Comparison of ENCODE assay signal across 15 cellular contexts in genomic region chr7:50209461-50210161, GRCh38.
DNase-seq lines count a peak whose midpoint lies in the region; ATAC-seq lines count a peak whose summit lies in the region.
"Had no signal": no experiment of that assay in that cellular context is flagged by ENCODE, and none has a peak within 500 bp of the region (broad histone marks: within the 10 kb centered on the region; RNA-seq: fewer than 3 reads in every experiment).

No MANE protein-coding gene starts in this region.

- no peaks in the 10 kb centered on the region for H3K36me3 ChIP-seq in KOPT-K1 (ENCODE audit: insufficient read depth, low read length)
- H3K36me3 ChIP-seq: ascending aorta, HAP-1 had no signal

- H3K36me3 Mint-ChIP-seq in activated CD4-positive, alpha-beta memory T cell treated with anti-CD3 and anti-CD28 coated beads for 36 hours, result no peaks in the 10 kb centered on the region
- H3K36me3 Mint-ChIP-seq in activated naive CD4-positive, alpha-beta T cell treated with anti-CD3 and anti-CD28 coated beads, Interleukin-2, amount 50 U/mL, for 72 hours, result peaks cover 5 to 7% of the 10 kb centered on the region in 2 donors

- no peak overlapping the region for H3K4me3 Mint-ChIP-seq in activated CD4-positive, alpha-beta memory T cell treated with anti-CD3 and anti-CD28 coated beads for 36 hours
- H3K4me3 Mint-ChIP-seq: dendritic cell treated with granulocyte-macrophage colony-stimulating factor and Interleukin-4, amounts not matched to agents 40 ng/mL and 50 ng/mL, for 4 days had no signal

- CTCF ChIA-PET in activated CD4-positive, alpha-beta memory T cell treated with anti-CD3 and anti-CD28 coated beads for 36 hours (lab: Charles Lee), result interaction anchor here (0.7 to 8.2 kb wide), 9 partner anchors 17 to 161 kb away, joined by 3 to 159 read pairs (median 5); partner anchors contain the start of gene IKZF1

- intact Hi-C loops in activated CD4-positive, alpha-beta memory T cell treated with anti-CD3 and anti-CD28 coated beads for 36 hours (cut with micrococcal nuclease), result loop anchor here (1.0 to 5.0 kb wide), 8 partner anchors 12 to 913 kb away; partner anchors contain the start of gene ZPBP

- H3K9me3 Mint-ChIP-seq in activated CD4-positive, alpha-beta memory T cell treated with anti-CD3 and anti-CD28 coated beads for 36 hours, result no peaks in the 10 kb centered on the region
- no peaks in the 10 kb centered on the region for H3K9me3 Mint-ChIP-seq in activated naive CD4-positive, alpha-beta T cell treated with anti-CD3 and anti-CD28 coated beads, Interleukin-2, amount 50 U/mL, for 72 hours
- H3K9me3 Mint-ChIP-seq: dendritic cell treated with granulocyte-macrophage colony-stimulating factor and Interleukin-4, amounts not matched to agents 40 ng/mL and 50 ng/mL, for 4 days; IgD-negative memory B cell had no signal

- H3K27ac Mint-ChIP-seq in activated CD4-positive, alpha-beta memory T cell treated with anti-CD3 and anti-CD28 coated beads for 36 hours, result peak overlapping the region; percentile 71
- H3K27ac Mint-ChIP-seq in activated naive CD4-positive, alpha-beta T cell treated with anti-CD3 and anti-CD28 coated beads, Interleukin-2, amount 50 U/mL, for 72 hours, result peak overlapping the region; percentile 85 to 91

- H3K4me1 Mint-ChIP-seq in activated CD4-positive, alpha-beta memory T cell treated with anti-CD3 and anti-CD28 coated beads for 36 hours (ENCODE audit: low read depth), result peaks cover 92% of the 10 kb centered on the region

- H3K27me3 Mint-ChIP-seq in activated CD4-positive, alpha-beta memory T cell treated with anti-CD3 and anti-CD28 coated beads for 36 hours, result no peaks in the 10 kb centered on the region
- H3K27me3 Mint-ChIP-seq: dendritic cell treated with granulocyte-macrophage colony-stimulating factor and Interleukin-4, amounts not matched to agents 40 ng/mL and 50 ng/mL, for 4 days; IgD-negative memory B cell had no signal

- H3K27ac ChIP-seq in KOPT-K1 (ENCODE audit: low read depth, low read length, poor library complexity, severe bottlenecking), result peak overlapping the region; percentile 77
- H3K27ac ChIP-seq: ascending aorta had no signal

- peak; percentile 73 for DNase-seq in activated CD4-positive, alpha-beta memory T cell treated with anti-CD3 and anti-CD28 coated beads for 36 hours
- no peak for DNase-seq in activated naive CD4-positive, alpha-beta T cell treated with anti-CD3 and anti-CD28 coated beads, Interleukin-2, amount 50 U/mL, for 72 hours (ENCODE audit: low spot score in 2 of 2)
- peak in 2 of 3 experiments; percentile 37 to 55 for DNase-seq in stimulated activated CD4-positive, alpha-beta T cell treated with anti-CD3 and anti-CD28 coated beads, TNF-alpha, amount 100 ng/mL, for 4 hours (ENCODE audit: low read depth in 3 of 3)
- no peak for DNase-seq in NK-92 treated with Interleukin-12 subunit alpha and Interleukin-12 subunit beta, amount 100 ng/mL, for 24 hours (lab: John Stamatoyannopoulos, UW)
- DNase-seq: glutamatergic neuron, NCI-H1105, NCI-H2227 treated with DMSO at 0.1 percent for 48 hours had no signal

- POLR2A ChIA-PET in activated CD4-positive, alpha-beta memory T cell treated with anti-CD3 and anti-CD28 coated beads for 36 hours (lab: Charles Lee), result interaction anchor here (0.7 to 2.7 kb wide), 15 partner anchors 17 to 182 kb away, joined by 3 to 19 read pairs (median 4); partner anchors contain the start of gene IKZF1

- peak; percentile 47 for ATAC-seq in activated naive CD4-positive, alpha-beta T cell treated with anti-CD3 and anti-CD28 coated beads, Interleukin-2, amount 50 U/mL, for 72 hours
- ATAC-seq in HG02798 (IDR thresholded peaks at IDR 0.05; ENCODE audit: poor library complexity, unreplicated experiment) (no peak), GM19328 (IDR thresholded peaks at IDR 0.05; ENCODE audit: unreplicated experiment) (no peak)
- ATAC-seq: esophagus mucosa had no signal

- no peaks in the 10 kb centered on the region for H3K9me3 ChIP-seq in KOPT-K1 (ENCODE audit: insufficient read depth, low read length, poor library complexity, severe bottlenecking)
- H3K9me3 ChIP-seq: ascending aorta, HAP-1 had no signal

Comparison
In these comparisons a context has a peak if more than half of its experiments do, and no peak if none do; other contexts are left out.
1. DNase-seq: peak in activated CD4-positive, alpha-beta memory T cell treated with anti-CD3 and anti-CD28 coated beads for 36 hours (single experiment) and stimulated activated CD4-positive, alpha-beta T cell treated with anti-CD3 and anti-CD28 coated beads, TNF-alpha, amount 100 ng/mL, for 4 hours (2 of 3); none in activated naive CD4-positive, alpha-beta T cell treated with anti-CD3 and anti-CD28 coated beads, Interleukin-2, amount 50 U/mL, for 72 hours (0 of 2) and NK-92 treated with Interleukin-12 subunit alpha and Interleukin-12 subunit beta, amount 100 ng/mL, for 24 hours (single experiment).
2. ATAC-seq: peak in activated naive CD4-positive, alpha-beta T cell treated with anti-CD3 and anti-CD28 coated beads, Interleukin-2, amount 50 U/mL, for 72 hours (2 of 2); none in HG02798 (single experiment) and GM19328 (single experiment).